1 cellular context compared by ENCODE assay signal in the genomic region with DNA sequence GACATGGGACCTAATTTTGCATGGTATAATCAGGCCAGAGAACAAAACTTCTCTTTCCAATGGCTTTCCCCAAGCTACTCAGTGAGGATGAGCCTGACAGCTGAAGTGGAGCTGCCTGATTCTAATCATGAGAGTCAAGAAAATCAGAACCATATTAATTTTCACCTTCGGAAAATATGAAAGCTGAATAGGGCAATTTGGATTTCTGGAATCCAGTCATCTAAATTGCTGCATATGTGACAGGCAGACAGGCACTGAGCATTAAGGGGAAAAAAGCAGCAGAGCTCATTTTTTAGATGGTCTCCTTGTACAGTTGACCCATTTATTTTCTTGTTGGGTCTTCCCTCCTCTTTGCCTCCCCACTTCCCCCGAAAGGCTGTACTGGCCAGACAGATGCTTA.
TF ChIP-seq lines count a peak whose summit lies in the region.

No MANE protein-coding gene starts in this region.

TF ChIP-seq in neural cell, 6 proteins besides CTCF, POLR2A, EP300 and RAD21 (continued from another document):
- TF ChIP-seq, protein P1, sequence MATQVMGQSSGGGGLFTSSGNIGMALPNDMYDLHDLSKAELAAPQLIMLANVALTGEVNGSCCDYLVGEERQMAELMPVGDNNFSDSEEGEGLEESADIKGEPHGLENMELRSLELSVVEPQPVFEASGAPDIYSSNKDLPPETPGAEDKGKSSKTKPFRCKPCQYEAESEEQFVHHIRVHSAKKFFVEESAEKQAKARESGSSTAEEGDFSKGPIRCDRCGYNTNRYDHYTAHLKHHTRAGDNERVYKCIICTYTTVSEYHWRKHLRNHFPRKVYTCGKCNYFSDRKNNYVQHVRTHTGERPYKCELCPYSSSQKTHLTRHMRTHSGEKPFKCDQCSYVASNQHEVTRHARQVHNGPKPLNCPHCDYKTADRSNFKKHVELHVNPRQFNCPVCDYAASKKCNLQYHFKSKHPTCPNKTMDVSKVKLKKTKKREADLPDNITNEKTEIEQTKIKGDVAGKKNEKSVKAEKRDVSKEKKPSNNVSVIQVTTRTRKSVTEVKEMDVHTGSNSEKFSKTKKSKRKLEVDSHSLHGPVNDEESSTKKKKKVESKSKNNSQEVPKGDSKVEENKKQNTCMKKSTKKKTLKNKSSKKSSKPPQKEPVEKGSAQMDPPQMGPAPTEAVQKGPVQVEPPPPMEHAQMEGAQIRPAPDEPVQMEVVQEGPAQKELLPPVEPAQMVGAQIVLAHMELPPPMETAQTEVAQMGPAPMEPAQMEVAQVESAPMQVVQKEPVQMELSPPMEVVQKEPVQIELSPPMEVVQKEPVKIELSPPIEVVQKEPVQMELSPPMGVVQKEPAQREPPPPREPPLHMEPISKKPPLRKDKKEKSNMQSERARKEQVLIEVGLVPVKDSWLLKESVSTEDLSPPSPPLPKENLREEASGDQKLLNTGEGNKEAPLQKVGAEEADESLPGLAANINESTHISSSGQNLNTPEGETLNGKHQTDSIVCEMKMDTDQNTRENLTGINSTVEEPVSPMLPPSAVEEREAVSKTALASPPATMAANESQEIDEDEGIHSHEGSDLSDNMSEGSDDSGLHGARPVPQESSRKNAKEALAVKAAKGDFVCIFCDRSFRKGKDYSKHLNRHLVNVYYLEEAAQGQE (IDR thresholded peaks at IDR 0.05; ENCODE audit: borderline replicate concordance) = peak; percentile 95
- TF ChIP-seq TAF1 (IDR thresholded peaks at IDR 0.05; ENCODE audit: low read depth) = no peak
- no peak for TF ChIP-seq MXI1 (conservative IDR thresholded peaks at IDR 0.05; ENCODE audit: poor library complexity, severe bottlenecking)
- TF ChIP-seq EZH2 (IDR thresholded peaks at IDR 0.05; ENCODE audit: borderline replicate concordance, insufficient read depth, low read length, poor library complexity, severe bottlenecking) = no peak
- TF ChIP-seq POLR2AphosphoS5 (IDR thresholded peaks at IDR 0.05) = no peak
